1 cellular context compared by ENCODE assay signal in genomic region chr4:152099555-152099954, GRCh38.
TF ChIP-seq lines count a peak whose summit lies in the region.

No MANE protein-coding gene starts in this region.

TF ChIP-seq in HepG2, 621 proteins besides CTCF, POLR2A, EP300 and RAD21 (continued from another document):
- TF ChIP-seq NPAS2 (CRISPR knock-in tag; IDR thresholded peaks at IDR 0.05; ENCODE audit: borderline replicate concordance) (no peak), HMGA1 (CRISPR knock-in tag; conservative IDR thresholded peaks at IDR 0.05) (no peak), ATF1 (CRISPR knock-in tag; IDR thresholded peaks at IDR 0.05) (no peak), ARNT (IDR thresholded peaks at IDR 0.05) (no peak), NRL (CRISPR knock-in tag; IDR thresholded peaks at IDR 0.05; ENCODE audit: borderline replicate concordance) (no peak), ZNF772 (CRISPR knock-in tag; IDR thresholded peaks at IDR 0.05) (no peak)
